ENCODE assay signal across 8 cellular contexts in the genomic region with DNA sequence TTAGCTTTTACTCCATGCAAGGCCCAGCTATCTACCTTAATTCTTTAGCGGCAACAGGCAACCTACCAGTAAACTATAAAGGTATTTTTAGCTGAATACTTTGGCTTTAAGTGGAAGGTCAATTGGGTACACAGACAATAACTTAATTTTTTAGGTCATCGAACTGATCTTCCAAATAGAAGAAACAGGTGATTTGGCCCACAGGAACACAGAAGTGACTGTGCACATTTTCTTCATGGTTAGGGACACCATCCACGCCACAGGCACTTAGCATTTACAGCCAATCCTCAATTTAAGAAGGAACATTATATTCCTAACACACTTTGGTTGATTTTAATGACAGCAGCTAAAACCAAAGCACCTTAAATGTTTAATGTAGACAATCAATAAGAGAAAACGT. TPM values are rescaled to one million over a fixed set of nuclear protein-coding genes. Genes with fewer than 3 reads are reported as not detected.
DNase-seq lines count a peak whose midpoint lies in the region; ATAC-seq and TF ChIP-seq lines count a peak whose summit lies in the region.

No MANE protein-coding gene starts in this region.

- TF ChIP-seq CTCF in BE2C (IDR thresholded peaks at IDR 0.05; ENCODE audit: low read depth, low read length): no peak
- TF ChIP-seq CTCF in mammary epithelial cell (conservative IDR thresholded peaks at IDR 0.05 in 1 of 2, IDR thresholded peaks at IDR 0.05 in 1 of 2; ENCODE audit: extremely low read depth in 1 of 2, insufficient read depth in 1 of 2, low read depth in 1 of 2, low read length in 2 of 2): no peak

- CTCF ChIA-PET in mammary epithelial cell (lab: Charles Lee; ENCODE audit: low non-redundant PET): no interaction called here

- BruUV-seq in mammary epithelial cell (replicated peaks; lab: Mats Ljungman, UMichigan): no TSS peak

- in situ Hi-C loops in mammary epithelial cell (cut with MboI; ENCODE audit: low sequenced_read_pairs in 2 of 2): no loop called here

- ATAC-seq in GM21381 (IDR thresholded peaks at IDR 0.05; ENCODE audit: unreplicated experiment): no peak
- ATAC-seq in GM18907 (IDR thresholded peaks at IDR 0.05; ENCODE audit: unreplicated experiment): no peak
- ATAC-seq in HG02763 (IDR thresholded peaks at IDR 0.05; ENCODE audit: unreplicated experiment): no peak

- H3K79me2 ChIP-seq in mammary epithelial cell (ENCODE audit: insufficient read depth, low read length): peaks cover 69% of the 10 kb centered on the region

- peak overlapping the region; percentile 99 for H3K9ac ChIP-seq in mammary epithelial cell (ENCODE audit: insufficient read depth, low read length)

- no peaks in the 10 kb centered on the region for H4K20me1 ChIP-seq in mammary epithelial cell (ENCODE audit: insufficient read depth, low read length)

- H3K27ac ChIP-seq in mammary epithelial cell (ENCODE audit: insufficient read depth, low read depth, low read length): peak overlapping the region; percentile 93

- intact Hi-C loops in mammary epithelial cell (cut with micrococcal nuclease): loop anchor here (5.0 kb wide), 2 partner anchors 175 to 310 kb away; no protein-coding TSS in a partner anchor

- no peak overlapping the region for H2AFZ ChIP-seq in mammary epithelial cell (ENCODE audit: low read depth, low read length)

- WGBS in mammary epithelial cell (ENCODE audit: low coverage, missing lambda C conversion rate): 45% methylated on average over 4 of the region's 4 CpGs

- DNase-seq in BE2C: no peak
- DNase-seq in Jurkat, Clone E6-1 (ENCODE audit: low read depth, low spot score): no peak
- DNase-seq in mammary epithelial cell: no peak
- DNase-seq in myocyte (ENCODE audit: low read depth): peak; percentile 25
- no peak for DNase-seq in amniotic stem cell (lab: John Stamatoyannopoulos, UW)

- H3K27me3 ChIP-seq in BE2C (no peaks in the 10 kb centered on the region), mammary epithelial cell (ENCODE audit: insufficient read depth, low read length) (no peaks in the 10 kb centered on the region)

- peak overlapping the region; percentile 92 for H3K4me3 ChIP-seq in BE2C (ENCODE audit: low read depth, low read length)
- H3K4me3 ChIP-seq in Jurkat, Clone E6-1 (ENCODE audit: low read length): peak overlapping the region; percentile 91
- H3K4me3 ChIP-seq in mammary epithelial cell (replicated peaks in 1 of 3; ENCODE audit: insufficient read depth in 1 of 3, low read depth in 2 of 3, low read length in 3 of 3): peak overlapping the region; percentile 71 to 76 (median 74)

- dilution Hi-C loops in mammary epithelial cell (cut with HindIII; ENCODE audit: low sequenced_read_pairs): loop anchor here (10.0 kb wide), 1 partner anchor 62 kb away; no protein-coding TSS in a partner anchor

- H3K4me2 ChIP-seq in mammary epithelial cell (ENCODE audit: insufficient read depth, low read depth, low read length): peak overlapping the region; percentile 95

- H3K4me1 ChIP-seq in BE2C (no peaks in the 10 kb centered on the region), mammary epithelial cell (ENCODE audit: insufficient read depth, low read length) (peaks cover 5% of the 10 kb centered on the region)

- H3K9me3 ChIP-seq in BE2C (no peaks in the 10 kb centered on the region), mammary epithelial cell (replicated peaks; ENCODE audit: insufficient read depth, low read length) (no peaks in the 10 kb centered on the region)

- H3K36me3 ChIP-seq in BE2C (peaks cover 7% of the 10 kb centered on the region; the same call in 1 of the 2 replicates), mammary epithelial cell (ENCODE audit: insufficient read depth, low read length) (no peaks in the 10 kb centered on the region)

RNA-seq across cellular contexts. Expression of a gene that starts 1.9 kb away (rescaled TPM):
- polyA plus RNA-seq in BE2C (2012; ENCODE audit: insufficient read depth, insufficient read length, low read depth): 73.9 TPM
- 69.7 TPM for polyA plus RNA-seq in Jurkat, Clone E6-1 (2012; ENCODE audit: insufficient read depth, insufficient read length)
- total RNA-seq in mammary epithelial cell (100 to 1,000 TPM; 153 to 200 TPM), myocyte (138 and 139 TPM in 2 replicates)
- 68.8 TPM for polyA plus RNA-seq in mammary epithelial cell
- 73.5 TPM for polyA minus RNA-seq in mammary epithelial cell
- 77.0 TPM for polyA plus RNA-seq in myocyte (2012)

RNA-seq across cellular contexts. Expression of a gene that starts 38.2 kb away (rescaled TPM):
- polyA plus RNA-seq in BE2C (2012; ENCODE audit: insufficient read depth, insufficient read length, low read depth): 6.4 TPM
- 5.2 TPM for polyA plus RNA-seq in Jurkat, Clone E6-1 (2012; ENCODE audit: insufficient read depth, insufficient read length)
- total RNA-seq in mammary epithelial cell: 10 to 100 TPM; 79.5 to 79.7 TPM
- 40.2 TPM for polyA plus RNA-seq in mammary epithelial cell
- 101 TPM for polyA minus RNA-seq in mammary epithelial cell
- 27.0 and 30.1 TPM in 2 replicates for total RNA-seq in myocyte
- 13.9 TPM for polyA plus RNA-seq in myocyte (2012)
